8 cellular contexts compared by ENCODE assay signal in genomic region chr16:4317471-4318170, GRCh38. TPM values are rescaled to one million over a fixed set of nuclear protein-coding genes. Genes with fewer than 3 reads are reported as not detected.
DNase-seq lines count a peak whose midpoint lies in the region; ATAC-seq and TF ChIP-seq lines count a peak whose summit lies in the region.

No MANE protein-coding gene starts in this region.

- H3K9me3 Mint-ChIP-seq in stimulated activated memory B cell treated with anti-CD40 and anti-IgM and Interleukin-4, amounts not matched to agents 10 μg/mL and 1 μg/mL and 100 μg/mL, for 72 hours = no peaks in the 10 kb centered on the region

- H3K9ac ChIP-seq in ES-I3 (ENCODE audit: low read depth, low read length) = peak overlapping the region; percentile 85; the same call in 1 of the 2 replicates

- H3K4me3 Mint-ChIP-seq in stimulated activated memory B cell treated with anti-CD40 and anti-IgM and Interleukin-4, amounts not matched to agents 10 μg/mL and 1 μg/mL and 100 μg/mL, for 72 hours = no peak overlapping the region

- H3K4me3 ChIP-seq in heart right ventricle (peak overlapping the region; percentile 56 to 93 (median 72)), retinal pigment epithelial cell (ENCODE audit: low read length) (peak overlapping the region; percentile 85)

- H3K4me1 Mint-ChIP-seq in stimulated activated memory B cell treated with anti-CD40 and anti-IgM and Interleukin-4, amounts not matched to agents 10 μg/mL and 1 μg/mL and 100 μg/mL, for 72 hours = peaks cover 36% of the 10 kb centered on the region

- H3K27ac ChIP-seq in VCaP (peak overlapping the region; percentile 71), heart right ventricle (peak overlapping the region; percentile 84 to 98 (median 88))

- ATAC-seq in heart right ventricle (peak in 6 of 8 donors; percentile 1 to 35 (median 10)), HG03025 (IDR thresholded peaks at IDR 0.05; ENCODE audit: low FRiP score, unreplicated experiment) (no peak)
- ATAC-seq in stimulated activated memory B cell treated with anti-CD40 and anti-IgM and Interleukin-4, amounts not matched to agents 10 μg/mL and 1 μg/mL and 100 μg/mL, for 72 hours = no peak

- H3K4me1 ChIP-seq in ES-I3 (ENCODE audit: insufficient read depth, low read length) (peaks cover 34% of the 10 kb centered on the region; the same call in 1 of the 2 replicates), heart right ventricle (peaks cover 45 to 80% (median 68%) of the 10 kb centered on the region in 9 donors)

- DNase-seq in heart right ventricle = no peak
- no peak for DNase-seq in retinal pigment epithelial cell (ENCODE audit: low read depth)
- no peak for DNase-seq in NCI-H748 treated with DMSO at 0.1 percent for 48 hours (lab: John Stamatoyannopoulos, UW)
- no peak for DNase-seq in activated CD4-positive, alpha-beta T cell treated with anti-CD3 and anti-CD28 coated beads, Interleukin-2, amount 50 U/mL, for 1 hour

- intact Hi-C loops in heart right ventricle (cut with DNase I) = no loop called here

- H3K27me3 Mint-ChIP-seq in stimulated activated memory B cell treated with anti-CD40 and anti-IgM and Interleukin-4, amounts not matched to agents 10 μg/mL and 1 μg/mL and 100 μg/mL, for 72 hours = peaks cover 43% of the 10 kb centered on the region

- peaks cover 0 to 44% (median 0%) of the 10 kb centered on the region in 7 donors for H3K27me3 ChIP-seq in heart right ventricle

- no peak overlapping the region for H3K27ac Mint-ChIP-seq in stimulated activated memory B cell treated with anti-CD40 and anti-IgM and Interleukin-4, amounts not matched to agents 10 μg/mL and 1 μg/mL and 100 μg/mL, for 72 hours

- TF ChIP-seq CTCF in VCaP (conservative IDR thresholded peaks at IDR 0.05) (no peak), heart right ventricle (IDR thresholded peaks at IDR 0.05) (no peak), retinal pigment epithelial cell (conservative IDR thresholded peaks at IDR 0.05; ENCODE audit: low read depth, low read length) (no peak)

- no peaks in the 10 kb centered on the region for H3K36me3 Mint-ChIP-seq in stimulated activated memory B cell treated with anti-CD40 and anti-IgM and Interleukin-4, amounts not matched to agents 10 μg/mL and 1 μg/mL and 100 μg/mL, for 72 hours

- H3K36me3 ChIP-seq in ES-I3 (ENCODE audit: insufficient read depth, low read length) (no peaks in the 10 kb centered on the region), heart right ventricle (no peaks in the 10 kb centered on the region)

- H3K9me3 ChIP-seq in ES-I3 (ENCODE audit: control insufficient read depth, insufficient read depth, low read length) (no peaks in the 10 kb centered on the region), heart right ventricle (no peaks in the 10 kb centered on the region)

- 29 to 31% methylated on average over 8 to 9 of the region's 9 CpGs for whole genome bisulfite sequencing in heart right ventricle, 2 donors

RNA-seq across cellular contexts. Expression of gene GLIS2, which starts 1.8 kb away (rescaled TPM):
- total RNA-seq in heart right ventricle = 10 to 100 TPM in 8 of 10 donors, 1 to 10 TPM in 2; 9.0 to 16.9 (median 14.9) TPM
- polyA plus RNA-seq in heart right ventricle = 10 to 100 TPM in 1 of 2 donors, 1 to 10 TPM in 1; 6.9 to 13.1 TPM

RNA-seq across cellular contexts. Expression of gene PAM16, which starts 33.5 kb away (rescaled TPM):
- total RNA-seq in heart right ventricle = 10 to 100 TPM; 44.2 to 75.0 (median 55.6) TPM
- 100 to 1,000 TPM; 136 to 288 TPM for polyA plus RNA-seq in heart right ventricle

RNA-seq across cellular contexts. Expression of gene TFAP4, which starts 44.8 kb away (rescaled TPM):
- 1 to 10 TPM; 1.8 to 6.6 (median 3.1) TPM for total RNA-seq in heart right ventricle
- polyA plus RNA-seq in heart right ventricle = 1 to 10 TPM; 2.0 to 4.6 TPM

RNA-seq across cellular contexts. Expression of gene VASN, which starts 54.0 kb away (rescaled TPM):
- total RNA-seq in heart right ventricle = 10 to 100 TPM in 1 of 10 donors, 1 to 10 TPM in 9; 3.1 to 14.7 (median 5.8) TPM
- polyA plus RNA-seq in heart right ventricle = 10 to 100 TPM in 1 of 2 donors, 1 to 10 TPM in 1; 7.7 to 27.9 TPM

Comparison
In these comparisons a context has a peak if more than half of its experiments do, and no peak if none do; other contexts are left out.
1. ATAC-seq: peak in heart right ventricle (6 of 8); none in stimulated activated memory B cell treated with anti-CD40 and anti-IgM and Interleukin-4, amounts not matched to agents 10 μg/mL and 1 μg/mL and 100 μg/mL, for 72 hours (single experiment) and HG03025 (single experiment).